ENCODE assay signal across 17 cellular contexts in the genomic region with DNA sequence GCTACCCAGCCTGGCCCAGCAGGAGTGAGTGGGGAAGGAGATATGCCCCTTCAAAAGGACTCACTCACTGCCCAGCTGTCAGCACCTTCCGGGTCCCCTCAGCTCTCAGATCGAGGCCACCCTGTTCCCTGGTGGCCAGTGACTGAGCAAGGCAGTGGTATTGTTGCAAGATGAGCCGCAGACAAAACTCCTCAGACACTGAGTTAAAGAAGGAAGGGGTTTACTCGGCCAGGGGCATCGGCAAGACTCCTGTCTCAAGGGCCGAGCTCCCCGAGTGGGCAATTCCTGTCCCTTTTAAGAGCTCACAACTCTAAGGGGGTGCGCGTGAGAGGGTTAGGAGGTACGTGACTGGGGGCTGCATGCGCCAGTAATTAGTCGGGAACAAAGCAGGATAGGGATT.
"Had no signal": no experiment of that assay in that cellular context is flagged by ENCODE, and none has a peak within 500 bp of the region (broad histone marks: within the 10 kb centered on the region; RNA-seq: fewer than 3 reads in every experiment).

No MANE protein-coding gene starts in this region.

- DNase-seq: colonic mucosa; dermis blood vessel endothelial cell; hippocampal formation; kidney glomerular epithelial cell; naive thymus-derived CD4-positive, alpha-beta T cell; nephron progenitor cell; posterior cingulate gyrus; spleen; stimulated activated CD4-positive, alpha-beta T cell treated with anti-CD3 and anti-CD28 coated beads, Interleukin-15, amount 100 ng/mL, for 24 hours; stimulated activated CD4-positive, alpha-beta T cell treated with anti-CD3 and anti-CD28 coated beads, Interleukin-1b, Interleukin-23, amount 100 ng/mL, for 48 hours; stimulated activated CD4-positive, alpha-beta T cell treated with anti-CD3 and anti-CD28 coated beads, Interleukin-4, amount 100 ng/mL, for 24 hours; stimulated activated naive B cell treated with anti-CD40 and anti-IgM and Interleukin-4, amounts not matched to agents 10 μg/mL and 1 μg/mL and 100 μg/mL, for 72 hours; stimulated activated naive CD8-positive, alpha-beta T cell treated with anti-CD3 and anti-CD28 coated beads, Interleukin-15, amount 100 ng/mL, for 72 hours; transverse colon had no signal

- H3K4me3 Mint-ChIP-seq: nephron progenitor cell; stimulated activated naive B cell treated with anti-CD40 and anti-IgM and Interleukin-4, amounts not matched to agents 10 μg/mL and 1 μg/mL and 100 μg/mL, for 72 hours; stimulated activated naive CD8-positive, alpha-beta T cell treated with anti-CD3 and anti-CD28 coated beads, Interleukin-15, amount 100 ng/mL, for 72 hours had no signal

- H3K4me1 ChIP-seq: colonic mucosa had no signal

- H3K27ac ChIP-seq: colonic mucosa, heart left ventricle, spleen, thoracic aorta had no signal

- H3K9me3 ChIP-seq: colonic mucosa, heart left ventricle, spleen, thoracic aorta, transverse colon had no signal

- H3K36me3 ChIP-seq: colonic mucosa, heart left ventricle, spleen, thoracic aorta, transverse colon had no signal

- H3K4me3 ChIP-seq: colonic mucosa, heart left ventricle, spleen, thoracic aorta, transverse colon had no signal

- H3K36me3 Mint-ChIP-seq: naive thymus-derived CD4-positive, alpha-beta T cell; stimulated activated naive B cell treated with anti-CD40 and anti-IgM and Interleukin-4, amounts not matched to agents 10 μg/mL and 1 μg/mL and 100 μg/mL, for 72 hours had no signal

- ATAC-seq: heart left ventricle; naive thymus-derived CD4-positive, alpha-beta T cell; sciatic nerve; stimulated activated naive B cell treated with anti-CD40 and anti-IgM and Interleukin-4, amounts not matched to agents 10 μg/mL and 1 μg/mL and 100 μg/mL, for 72 hours; stimulated activated naive CD8-positive, alpha-beta T cell treated with anti-CD3 and anti-CD28 coated beads, Interleukin-15, amount 100 ng/mL, for 72 hours had no signal

- H3K27ac Mint-ChIP-seq: nephron progenitor cell; stimulated activated naive CD8-positive, alpha-beta T cell treated with anti-CD3 and anti-CD28 coated beads, Interleukin-15, amount 100 ng/mL, for 72 hours had no signal

- H3K27me3 Mint-ChIP-seq: naive thymus-derived CD4-positive, alpha-beta T cell; stimulated activated naive B cell treated with anti-CD40 and anti-IgM and Interleukin-4, amounts not matched to agents 10 μg/mL and 1 μg/mL and 100 μg/mL, for 72 hours; stimulated activated naive CD8-positive, alpha-beta T cell treated with anti-CD3 and anti-CD28 coated beads, Interleukin-15, amount 100 ng/mL, for 72 hours had no signal

- H3K27me3 ChIP-seq: colonic mucosa, heart left ventricle, transverse colon had no signal

- H3K9me3 Mint-ChIP-seq: naive thymus-derived CD4-positive, alpha-beta T cell; nephron progenitor cell; stimulated activated naive B cell treated with anti-CD40 and anti-IgM and Interleukin-4, amounts not matched to agents 10 μg/mL and 1 μg/mL and 100 μg/mL, for 72 hours; stimulated activated naive CD8-positive, alpha-beta T cell treated with anti-CD3 and anti-CD28 coated beads, Interleukin-15, amount 100 ng/mL, for 72 hours had no signal
